ENCODE assay signal across 8 cellular contexts in genomic region chr12:12610711-12611110, GRCh38. TPM values are rescaled to one million over a fixed set of nuclear protein-coding genes. Genes with fewer than 3 reads are reported as not detected.
A peak's percentile ranks its signal among the peaks of the same experiment; 100 is the strongest.
DNase-seq lines count a peak whose midpoint lies in the region; ATAC-seq and TF ChIP-seq lines count a peak whose summit lies in the region.

No MANE protein-coding gene starts in this region.

- peak overlapping the region; percentile 79 to 84 for H3K4me3 ChIP-seq in foreskin fibroblast (ENCODE audit: low read depth in 1 of 2, low read length in 2 of 2)
- H3K4me3 ChIP-seq in skeletal muscle satellite cell (ENCODE audit: low read length) = peak overlapping the region; percentile 91

- H4K91ac ChIP-seq in H9 (ENCODE audit: insufficient read length, low read depth, low read length) = no peak overlapping the region

- no peaks in the 10 kb centered on the region for H3K27me3 ChIP-seq in H9 (ENCODE audit: insufficient read depth, low read length)
- H3K27me3 ChIP-seq in skeletal muscle satellite cell (ENCODE audit: control insufficient read depth, insufficient read depth, low read length) = no peaks in the 10 kb centered on the region

- no peak overlapping the region for H2BK120ac ChIP-seq in H9 (ENCODE audit: low read depth, low read length, poor library complexity, severe bottlenecking)

- H3K9me3 ChIP-seq in H9 (ENCODE audit: control insufficient read depth, low read depth, low read length) (no peaks in the 10 kb centered on the region), T-helper 17 cell (ENCODE audit: control insufficient read depth, low read length, poor library complexity, severe bottlenecking) (no peaks in the 10 kb centered on the region), skeletal muscle satellite cell (replicated peaks; ENCODE audit: low read length) (no peaks in the 10 kb centered on the region)

- H3K56ac ChIP-seq in H9 (ENCODE audit: insufficient read length, low read depth, low read length) = no peak overlapping the region

- H2BK15ac ChIP-seq in H9 (ENCODE audit: low read depth, low read length) = no peak overlapping the region

- ATAC-seq in T-helper 17 cell (no peak), HG02798 (IDR thresholded peaks at IDR 0.05; ENCODE audit: poor library complexity, unreplicated experiment) (no peak), HG02870 (IDR thresholded peaks at IDR 0.05; ENCODE audit: unreplicated experiment) (no peak), GM21367 (IDR thresholded peaks at IDR 0.05; ENCODE audit: unreplicated experiment) (no peak)

- peaks cover 0 to 12% (median 4%) of the 10 kb centered on the region in 3 experiments; a peak in 3 of 7 replicates for H3K36me3 Mint-ChIP-seq in H9 (ENCODE audit: insufficient read depth in 1 of 3, low read depth in 3 of 3)
- H3K36me3 Mint-ChIP-seq in T-helper 17 cell (ENCODE audit: low read depth) = peaks cover 3% of the 10 kb centered on the region

- no peak overlapping the region for H2AFZ ChIP-seq in H9 (ENCODE audit: low read length)

- H3K23me2 ChIP-seq in H9 (ENCODE audit: insufficient read length, low read depth, low read length, poor library complexity, severe bottlenecking) = peaks cover 6% of the 10 kb centered on the region

- no peak overlapping the region for H2BK5ac ChIP-seq in H9 (ENCODE audit: insufficient read length, low read length)

- no peak overlapping the region for H3K14ac ChIP-seq in H9 (ENCODE audit: insufficient read depth, low read length)

- H3K79me2 ChIP-seq in H9 (ENCODE audit: insufficient read depth, low read length) = no peaks in the 10 kb centered on the region

- H4K5ac ChIP-seq in H9 (ENCODE audit: insufficient read length, low read depth, low read length) = no peak overlapping the region

- no peak overlapping the region for H3T11ph ChIP-seq in H9 (ENCODE audit: low read length)

- H3K4ac ChIP-seq in H9 (ENCODE audit: low read depth, low read length) = no peak overlapping the region

- H3K9ac ChIP-seq in H9 (ENCODE audit: extremely low read depth, insufficient read length, low read length) (no peak overlapping the region), skeletal muscle satellite cell (ENCODE audit: low read depth, low read length) (peak overlapping the region; percentile 90)

- H2BK12ac ChIP-seq in H9 (ENCODE audit: insufficient read length, low read depth, low read length) = no peak overlapping the region

- no peak for TF ChIP-seq CTCF in H9 (conservative IDR thresholded peaks at IDR 0.05)
- no peak for TF ChIP-seq CTCF in foreskin fibroblast (IDR thresholded peaks at IDR 0.05; ENCODE audit: low read depth, low read length)

- H3K4me2 ChIP-seq in H9 (ENCODE audit: insufficient read depth, insufficient read length, low read length) (no peak overlapping the region), skeletal muscle satellite cell (ENCODE audit: low read length) (peak overlapping the region; percentile 99)

- H3K9me3 Mint-ChIP-seq in H9 = no peaks in the 10 kb centered on the region; a peak in 1 of 5 replicates

- WGBS in H9 (ENCODE audit: extremely low coverage, insufficient read length, low lambda C conversion rate) = 100% methylated on average over 1 of the region's 4 CpGs

- H3K4me1 ChIP-seq in H9 (ENCODE audit: insufficient read depth, low read length) (peaks cover 3% of the 10 kb centered on the region; the same call in 1 of the 2 replicates), skeletal muscle satellite cell (ENCODE audit: control insufficient read depth, insufficient read depth, low read length) (peaks cover 23% of the 10 kb centered on the region)

- no peaks in the 10 kb centered on the region for H3K36me3 ChIP-seq in skeletal muscle satellite cell (ENCODE audit: insufficient read depth, low read length)

- no peak overlapping the region for H4K8ac ChIP-seq in H9 (replicated peaks; ENCODE audit: insufficient read length, low read depth, low read length)

- no peak overlapping the region for H3K27ac ChIP-seq in H9 (ENCODE audit: insufficient read length, low read depth, low read length)

- H3K18ac ChIP-seq in H9 (ENCODE audit: insufficient read length, low read depth, low read length) = no peak overlapping the region

- DNase-seq in H9 (no peak), T-helper 17 cell (no peak), foreskin fibroblast (no peak), HuH-7 (ENCODE audit: low spot score) (no peak)

- H3K27me3 Mint-ChIP-seq in H9 (ENCODE audit: low read depth) = no peaks in the 10 kb centered on the region
- H3K27me3 Mint-ChIP-seq in T-helper 17 cell = no peaks in the 10 kb centered on the region

- H3K27ac Mint-ChIP-seq in H9 = peak overlapping the region in 2 of 3 experiments; percentile 90 to 93; a peak in 1 of 7 replicates
- H3K27ac Mint-ChIP-seq in T-helper 17 cell = peak overlapping the region; percentile 99

- no peak overlapping the region for H2BK20ac ChIP-seq in H9 (ENCODE audit: low read depth, low read length, poor library complexity, severe bottlenecking)

- no peaks in the 10 kb centered on the region for H4K20me1 ChIP-seq in H9 (ENCODE audit: control insufficient read depth, insufficient read depth, insufficient read length)

- H2AK5ac ChIP-seq in H9 (ENCODE audit: insufficient read length, low read length) = no peak overlapping the region

- peak overlapping the region; percentile 94 to 96; a peak in 4 of 5 replicates for H3K4me3 Mint-ChIP-seq in H9
- peak overlapping the region; percentile 97 for H3K4me3 Mint-ChIP-seq in T-helper 17 cell

- no peak overlapping the region for H3K23ac ChIP-seq in H9 (ENCODE audit: insufficient read length, low read depth, low read length)

- no peaks in the 10 kb centered on the region for H3K79me1 ChIP-seq in H9 (ENCODE audit: insufficient read depth, low read depth, low read length, poor library complexity, severe bottlenecking)

- peaks cover 27 to 31% of the 10 kb centered on the region in 2 experiments for H3K4me1 Mint-ChIP-seq in H9
- H3K4me1 Mint-ChIP-seq in T-helper 17 cell = peaks cover 43% of the 10 kb centered on the region

RNA-seq across cellular contexts. Expression of gene CREBL2, which starts 1.0 kb away (rescaled TPM):
- 18.1 and 18.3 TPM in 2 replicates for total RNA-seq in H9 (2021)
- 10 to 100 TPM; 25.6 to 37.2 TPM for total RNA-seq in T-helper 17 cell
- total RNA-seq in skeletal muscle satellite cell (2012; rRNA removed) = 18.8 and 24.8 TPM in 2 replicates

RNA-seq across cellular contexts. Expression of gene DUSP16, which starts 48.0 kb away (rescaled TPM):
- total RNA-seq in H9 (2021) = 62.5 and 64.0 TPM in 2 replicates
- total RNA-seq in T-helper 17 cell = 10 to 100 TPM; 81.1 to 94.8 TPM
- 3.5 and 3.7 TPM in 2 replicates for total RNA-seq in skeletal muscle satellite cell (2012; rRNA removed)
